21 cellular contexts compared by ENCODE assay signal in the genomic region with DNA sequence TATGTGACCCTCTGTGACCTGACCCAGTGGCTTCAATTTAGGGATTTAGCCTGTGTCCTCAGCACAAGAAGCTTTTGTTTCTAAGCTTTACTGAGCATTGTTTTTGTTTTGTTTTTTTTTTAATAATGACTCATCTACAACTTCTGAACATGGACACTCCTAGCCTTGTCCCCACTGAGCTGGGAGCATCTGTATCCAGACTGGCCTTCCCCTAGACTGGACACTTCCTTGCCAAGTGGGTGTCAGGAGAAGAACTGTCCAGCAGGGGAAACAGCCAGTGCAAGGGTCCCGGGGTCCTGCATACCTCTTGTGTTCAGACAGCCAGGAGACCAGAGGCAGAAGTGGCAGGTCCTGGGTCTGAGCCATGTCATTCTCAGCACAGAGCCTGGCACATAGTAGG.
DNase-seq lines count a peak whose midpoint lies in the region; ATAC-seq, FAIRE-seq and TF ChIP-seq lines count a peak whose summit lies in the region.
"Had no signal": no experiment of that assay in that cellular context is flagged by ENCODE, and none has a peak within 500 bp of the region (broad histone marks: within the 10 kb centered on the region; RNA-seq: fewer than 3 reads in every experiment).

No MANE protein-coding gene starts in this region.

- H3K9me3 ChIP-seq in HepG2 (ENCODE audit: low read length): no peaks in the 10 kb centered on the region
- H3K9me3 ChIP-seq in right lobe of liver: no peaks in the 10 kb centered on the region
- H3K9me3 ChIP-seq in ascending aorta: no peaks in the 10 kb centered on the region
- H3K9me3 ChIP-seq in osteoblast (ENCODE audit: low read depth, low read length): no peaks in the 10 kb centered on the region

- H3K27ac Mint-ChIP-seq in activated naive CD4-positive, alpha-beta T cell treated with anti-CD3 and anti-CD28 coated beads, Interleukin-2, amount 10 ng/mL, durations not matched to agents 7 days and 5 days: no peak overlapping the region
- H3K27ac Mint-ChIP-seq: B cell; CD4-positive, alpha-beta T cell; H9 had no signal

- no peak for TF ChIP-seq CTCF in HepG2 (CRISPR knock-in tag; IDR thresholded peaks at IDR 0.05)
- no peak for TF ChIP-seq CTCF in right lobe of liver (IDR thresholded peaks at IDR 0.05)
- TF ChIP-seq CTCF in ascending aorta (IDR thresholded peaks at IDR 0.05): no peak
- TF ChIP-seq CTCF in osteoblast (IDR thresholded peaks at IDR 0.05; ENCODE audit: extremely low read depth, low read depth, low read length): no peak

- ATAC-seq in HepG2: peak; percentile 27; the same call in 1 of the 3 replicates
- ATAC-seq in right lobe of liver: no peak
- no peak for ATAC-seq in HG02852 (IDR thresholded peaks at IDR 0.05; ENCODE audit: unreplicated experiment)

- TF ChIP-seq RAD21 in HepG2 (CRISPR knock-in tag; IDR thresholded peaks at IDR 0.05): no peak

- H2AFZ ChIP-seq in HepG2 (ENCODE audit: low read length) (no peak overlapping the region), osteoblast (ENCODE audit: low read length) (no peak overlapping the region)

- H3K4me2 ChIP-seq in HepG2 (ENCODE audit: low read depth, low read length) (no peak overlapping the region), osteoblast (ENCODE audit: insufficient read depth, low read length) (no peak overlapping the region)

- H3K79me2 ChIP-seq in HepG2 (ENCODE audit: insufficient read depth, low read length) (no peaks in the 10 kb centered on the region), osteoblast (ENCODE audit: insufficient read depth, low read length) (no peaks in the 10 kb centered on the region)

- in situ Hi-C loops in HepG2 (cut with HindIII; ENCODE audit: extremely low pct_ligation_motif_present, low pct_unique_long_range_greater_than_20kb): no loop called here

- no peaks in the 10 kb centered on the region for H3K27me3 Mint-ChIP-seq in activated naive CD4-positive, alpha-beta T cell treated with anti-CD3 and anti-CD28 coated beads, Interleukin-2, amount 10 ng/mL, durations not matched to agents 7 days and 5 days

- POLR2A ChIA-PET in HepG2 (lab: Yijun Ruan, JAX): no interaction called here

- no peaks in the 10 kb centered on the region for H3K36me3 Mint-ChIP-seq in activated naive CD4-positive, alpha-beta T cell treated with anti-CD3 and anti-CD28 coated beads, Interleukin-2, amount 10 ng/mL, durations not matched to agents 7 days and 5 days

- DNase-seq in HepG2 (ENCODE audit: low spot score) (no peak), right lobe of liver (no peak), ascending aorta (ENCODE audit: low spot score in 2 of 2) (no peak), osteoblast (ENCODE audit: insufficient read length, low spot score, missing footprints) (peak; percentile 85)
- DNase-seq in stimulated activated CD4-positive, alpha-beta T cell treated with anti-CD3 and anti-CD28 coated beads, Interleukin-12 subunit alpha, Interleukin-12 subunit beta, amount 100 ng/mL, for 4 hours: no peak
- no peak for DNase-seq in activated naive CD4-positive, alpha-beta T cell treated with anti-CD3 and anti-CD28 coated beads, Interleukin-2, amount 10 ng/mL, durations not matched to agents 7 days and 5 days
- DNase-seq: ACHN; C1 segment of cervical spinal cord; CD4-positive, alpha-beta T cell; DMS153; DMS79 treated with DMSO at 0.1 percent for 48 hours; EL; GOT3; H9 had no signal

- no peak overlapping the region for H3K9ac ChIP-seq in HepG2 (ENCODE audit: insufficient read depth, low read depth, low read length)

- H4K20me1 ChIP-seq in HepG2 (ENCODE audit: insufficient read depth, low read length) (no peaks in the 10 kb centered on the region), osteoblast (ENCODE audit: insufficient read depth, low read length) (no peaks in the 10 kb centered on the region)

- H3K27me3 ChIP-seq in HepG2 (ENCODE audit: control insufficient read depth in 1 of 2, insufficient read depth in 2 of 2, low read length in 2 of 2) (peaks cover 2 to 6% of the 10 kb centered on the region in 2 experiments; a peak in 2 of 5 replicates), right lobe of liver (no peaks in the 10 kb centered on the region), ascending aorta (no peaks in the 10 kb centered on the region), osteoblast (ENCODE audit: insufficient read depth, low read length) (no peaks in the 10 kb centered on the region)

- no peak for TF ChIP-seq POLR2A in HepG2 (IDR thresholded peaks at IDR 0.05; ENCODE audit: insufficient read depth in 1 of 2, low read depth in 2 of 2, low read length in 2 of 2)
- no peak for TF ChIP-seq POLR2A in right lobe of liver (IDR thresholded peaks at IDR 0.05)

- BruUV-seq in HepG2 (replicated peaks; lab: Mats Ljungman, UMichigan): no TSS peak

- H3K36me3 ChIP-seq in HepG2 (replicated peaks in 1 of 2; ENCODE audit: control insufficient read depth in 1 of 2, insufficient read depth in 2 of 2, low read length in 2 of 2) (no peaks in the 10 kb centered on the region), right lobe of liver (no peaks in the 10 kb centered on the region), ascending aorta (no peaks in the 10 kb centered on the region), osteoblast (ENCODE audit: insufficient read depth, low read length) (no peaks in the 10 kb centered on the region)

- TF ChIP-seq EP300 in HepG2 (IDR thresholded peaks at IDR 0.05; ENCODE audit: low read depth in 2 of 2, low read length in 2 of 2) (no peak), HepG2 (CRISPR knock-in tag; IDR thresholded peaks at IDR 0.05; ENCODE audit: borderline replicate concordance) (no peak)

- WGBS in HepG2 (ENCODE audit: low lambda C conversion rate): 29% methylated on average over 1 of the region's 1 CpG
- WGBS in right lobe of liver (ENCODE audit: insufficient coverage, low coverage, low lambda C conversion rate, missing lambda C conversion rate): no CpG with 5 or more reads among the region's 1 CpG

- H3K4me1 Mint-ChIP-seq in activated naive CD4-positive, alpha-beta T cell treated with anti-CD3 and anti-CD28 coated beads, Interleukin-2, amount 10 ng/mL, durations not matched to agents 7 days and 5 days: no peaks in the 10 kb centered on the region
- H3K4me1 Mint-ChIP-seq: B cell had no signal

- no peak overlapping the region for H3K4me3 Mint-ChIP-seq in activated naive CD4-positive, alpha-beta T cell treated with anti-CD3 and anti-CD28 coated beads, Interleukin-2, amount 10 ng/mL, durations not matched to agents 7 days and 5 days
- H3K4me3 Mint-ChIP-seq: B cell; CD4-positive, alpha-beta T cell; H9 had no signal

- CTCF ChIA-PET in HepG2 (lab: Yijun Ruan, JAX; ENCODE audit: low intra/inter-chr PET ratio, low total read pairs): no interaction called here
- CTCF ChIA-PET in activated naive CD4-positive, alpha-beta T cell treated with anti-CD3 and anti-CD28 coated beads, Interleukin-2, amount 10 ng/mL, durations not matched to agents 7 days and 5 days (lab: Charles Lee): interaction anchor here (1.2 kb wide), 1 partner anchor 80 kb away, joined by 3 read pairs; no protein-coding TSS in a partner anchor

- peaks cover 13% of the 10 kb centered on the region for H3K9me3 Mint-ChIP-seq in activated naive CD4-positive, alpha-beta T cell treated with anti-CD3 and anti-CD28 coated beads, Interleukin-2, amount 10 ng/mL, durations not matched to agents 7 days and 5 days
- H3K9me3 Mint-ChIP-seq: CD4-positive, alpha-beta T cell; H9 had no signal

- intact Hi-C loops in HepG2 (cut with micrococcal nuclease; ENCODE audit: unreplicated experiment) (no loop called here), right lobe of liver (cut with DNase I) (no loop called here), ascending aorta (cut with DNase I) (loop anchor here (2.0 kb wide), 4 partner anchors 36 to 144 kb away; a partner anchor contains a TSS)

- H3K4me1 ChIP-seq in HepG2 (ENCODE audit: insufficient read depth, low read length) (no peaks in the 10 kb centered on the region), right lobe of liver (no peaks in the 10 kb centered on the region), ascending aorta (peaks cover 10 to 15% of the 10 kb centered on the region in 2 donors), osteoblast (ENCODE audit: insufficient read depth, low read length) (peaks cover 11% of the 10 kb centered on the region)

- FAIRE-seq in HepG2 (lab: Jason Lieb, UNC): no peak
- FAIRE-seq: D721Med, G401.6, GM12892, HTR-8/SVneo had no signal

- no peak overlapping the region for H3K27ac ChIP-seq in HepG2 (ENCODE audit: extremely low read length, insufficient read depth, low read length)
- no peak overlapping the region for H3K27ac ChIP-seq in right lobe of liver
- peak overlapping the region; percentile 70 to 92 for H3K27ac ChIP-seq in ascending aorta
- H3K27ac ChIP-seq in osteoblast (ENCODE audit: low read depth, low read length): no peak overlapping the region
- H3K27ac ChIP-seq: 22Rv1 had no signal

- H3K4me3 ChIP-seq in HepG2 (replicated peaks in 1 of 3; ENCODE audit: insufficient read depth in 1 of 3, low read depth in 2 of 3, low read length in 3 of 3) (no peak overlapping the region), right lobe of liver (no peak overlapping the region), ascending aorta (no peak overlapping the region), osteoblast (ENCODE audit: insufficient read depth, low read length) (no peak overlapping the region)

TF ChIP-seq in HepG2, 621 proteins besides CTCF, POLR2A, EP300 and RAD21 (continues in another document):
- no peak for TF ChIP-seq TSC22D2 (CRISPR knock-in tag; IDR thresholded peaks at IDR 0.05; ENCODE audit: borderline replicate concordance)
- no peak for TF ChIP-seq ZNF777 (CRISPR knock-in tag; IDR thresholded peaks at IDR 0.05)
- no peak for TF ChIP-seq ZNF790 (CRISPR knock-in tag; IDR thresholded peaks at IDR 0.05; ENCODE audit: borderline replicate concordance)
- TF ChIP-seq ZNF138 (CRISPR knock-in tag; IDR thresholded peaks at IDR 0.05; ENCODE audit: low read depth): no peak
- TF ChIP-seq, protein P1, sequence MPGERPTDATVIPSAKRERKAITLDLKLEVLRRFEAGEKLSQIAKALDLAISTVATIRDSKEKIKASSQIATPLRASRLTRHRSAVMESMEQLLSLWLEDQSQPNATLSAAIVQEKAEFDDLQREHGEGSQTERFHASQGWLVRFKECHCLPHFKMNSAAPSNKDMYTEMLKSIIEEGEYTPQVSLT (CRISPR knock-in tag; IDR thresholded peaks at IDR 0.05; ENCODE audit: borderline replicate concordance, low read depth): no peak
- TF ChIP-seq, protein P2, sequence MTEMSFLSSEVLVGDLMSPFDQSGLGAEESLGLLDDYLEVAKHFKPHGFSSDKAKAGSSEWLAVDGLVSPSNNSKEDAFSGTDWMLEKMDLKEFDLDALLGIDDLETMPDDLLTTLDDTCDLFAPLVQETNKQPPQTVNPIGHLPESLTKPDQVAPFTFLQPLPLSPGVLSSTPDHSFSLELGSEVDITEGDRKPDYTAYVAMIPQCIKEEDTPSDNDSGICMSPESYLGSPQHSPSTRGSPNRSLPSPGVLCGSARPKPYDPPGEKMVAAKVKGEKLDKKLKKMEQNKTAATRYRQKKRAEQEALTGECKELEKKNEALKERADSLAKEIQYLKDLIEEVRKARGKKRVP (CRISPR knock-in tag; IDR thresholded peaks at IDR 0.05): no peak

Comparison
In these comparisons a context has a peak if more than half of its experiments do, and no peak if none do; other contexts are left out.
1. H3K27ac ChIP-seq: peak in ascending aorta (2 of 2); none in HepG2 (single experiment), right lobe of liver (0 of 3) and osteoblast (single experiment).